1 cellular context compared by ENCODE assay signal in genomic region chr19:18966304-18966703, GRCh38.
TF ChIP-seq lines count a peak whose summit lies in the region.

No MANE protein-coding gene starts in this region.

TF ChIP-seq in H1, 55 proteins besides CTCF, POLR2A, EP300 and RAD21 (continued from another document):
- TF ChIP-seq ATF2 (IDR thresholded peaks at IDR 0.05; ENCODE audit: low read length) (no peak), CHD2 (IDR thresholded peaks at IDR 0.05; ENCODE audit: low read length) (no peak), SP1 (IDR thresholded peaks at IDR 0.05; ENCODE audit: low read depth, low read length) (no peak), SUZ12 (IDR thresholded peaks at IDR 0.05; ENCODE audit: low read length) (no peak), KDM1A (IDR thresholded peaks at IDR 0.05; ENCODE audit: borderline replicate concordance, low read length) (no peak), CTBP2 (IDR thresholded peaks at IDR 0.05; ENCODE audit: borderline replicate concordance, insufficient read depth, insufficient read length, low read length) (no peak)
